8 cellular contexts compared by ENCODE assay signal in genomic region chr1:46401964-46402626, GRCh38. TPM values are rescaled to one million over a fixed set of nuclear protein-coding genes. Genes with fewer than 3 reads are reported as not detected.
A peak's percentile ranks its signal among the peaks of the same experiment; 100 is the strongest.
DNase-seq lines count a peak whose midpoint lies in the region; ATAC-seq, FAIRE-seq and TF ChIP-seq lines count a peak whose summit lies in the region.

No MANE protein-coding gene starts in this region.

- no peaks in the 10 kb centered on the region for H3K36me3 Mint-ChIP-seq in CD4-positive, alpha-beta T cell (ENCODE audit: low read depth)

- TF ChIP-seq POLR2A in gastrocnemius medialis (IDR thresholded peaks at IDR 0.05), result no peak

- POLR2A ChIA-PET in CD4-positive, alpha-beta T cell (lab: Charles Lee), result no interaction called here

- H3K9me3 ChIP-seq in WERI-Rb-1 (ENCODE audit: severe bottlenecking) (no peaks in the 10 kb centered on the region), left ventricle myocardium inferior (replicated peaks) (no peaks in the 10 kb centered on the region), gastrocnemius medialis (no peaks in the 10 kb centered on the region)
- H3K9me3 ChIP-seq in CD4-positive, alpha-beta T cell (ENCODE audit: control insufficient read depth, low read length), result no peaks in the 10 kb centered on the region

- H3K27ac Mint-ChIP-seq in CD4-positive, alpha-beta T cell, result no peak overlapping the region

- FAIRE-seq in D721Med (lab: Jason Lieb, UNC), result no peak

- no peaks in the 10 kb centered on the region for H3K27me3 ChIP-seq in WERI-Rb-1 (ENCODE audit: insufficient read depth, low read depth, severe bottlenecking)
- no peaks in the 10 kb centered on the region for H3K27me3 ChIP-seq in left ventricle myocardium inferior (ENCODE audit: low read depth)
- no peaks in the 10 kb centered on the region for H3K27me3 ChIP-seq in gastrocnemius medialis
- H3K27me3 ChIP-seq in CD4-positive, alpha-beta T cell (ENCODE audit: control insufficient read depth, insufficient read depth, low read length), result no peaks in the 10 kb centered on the region

- in situ Hi-C loops in gastrocnemius medialis (cut with MboI; ENCODE audit: low sequenced_read_pairs in 4 of 4), result loop anchor here in 1 of 4 donors (25.0 kb wide), 1 partner anchor 335 kb away; no protein-coding TSS in a partner anchor

- H3K27ac ChIP-seq in WERI-Rb-1, result no peak overlapping the region
- no peak overlapping the region for H3K27ac ChIP-seq in left ventricle myocardium inferior (replicated peaks)
- H3K27ac ChIP-seq in gastrocnemius medialis, result peak overlapping the region; percentile 47 to 80 (median 70)
- no peak overlapping the region for H3K27ac ChIP-seq in CD4-positive, alpha-beta T cell (ENCODE audit: low read depth, low read length)

- intact Hi-C loops in left ventricle myocardium inferior (cut with micrococcal nuclease), result no loop called here
- intact Hi-C loops in gastrocnemius medialis (cut with DNase I; ENCODE audit: low total_unique reads), result loop anchor here (1.0 kb wide), 1 partner anchor 8 kb away; the partner anchor contains the start of gene FAAH
- intact Hi-C loops in CD4-positive, alpha-beta T cell (cut with DNase I, micrococcal nuclease), result no loop called here

- H3K36me3 ChIP-seq in WERI-Rb-1, result no peaks in the 10 kb centered on the region; the same call in 1 of the 2 replicates
- no peaks in the 10 kb centered on the region for H3K36me3 ChIP-seq in left ventricle myocardium inferior
- peaks cover 0 to 8% of the 10 kb centered on the region in 2 donors for H3K36me3 ChIP-seq in gastrocnemius medialis

- ATAC-seq in gastrocnemius medialis, result peak; percentile 58 to 80
- ATAC-seq in GM21529 (IDR thresholded peaks at IDR 0.05; ENCODE audit: unreplicated experiment), result no peak
- ATAC-seq in CD4-positive, alpha-beta T cell (ENCODE audit: poor library complexity), result no peak

- H3K4me1 Mint-ChIP-seq in CD4-positive, alpha-beta T cell (ENCODE audit: low read depth), result peaks cover 13% of the 10 kb centered on the region

- H3K4me3 Mint-ChIP-seq in CD4-positive, alpha-beta T cell, result no peak overlapping the region

- TF ChIP-seq CTCF in WERI-Rb-1 (IDR thresholded peaks at IDR 0.05; ENCODE audit: low read depth, low read length) (no peak), left ventricle myocardium inferior (IDR thresholded peaks at IDR 0.05; ENCODE audit: borderline replicate concordance) (no peak), gastrocnemius medialis (IDR thresholded peaks at IDR 0.05 in 4 of 5, conservative IDR thresholded peaks at IDR 0.05 in 1 of 5) (no peak), D721Med (IDR thresholded peaks at IDR 0.05; ENCODE audit: insufficient read depth, missing control alignments) (no peak)
- no peak for TF ChIP-seq CTCF in CD4-positive, alpha-beta T cell (IDR thresholded peaks at IDR 0.05)

- CTCF ChIA-PET in CD4-positive, alpha-beta T cell (lab: Charles Lee), result no interaction called here

- H3K4me1 ChIP-seq in left ventricle myocardium inferior (peaks cover 24% of the 10 kb centered on the region), gastrocnemius medialis (peaks cover 34 to 49% of the 10 kb centered on the region in 2 donors)

- DNase-seq in AG08396 (ENCODE audit: low spot score) (peak; percentile 92), HuH-7.5 (ENCODE audit: low spot score) (peak; percentile 63), WERI-Rb-1 (peak; percentile 77), left ventricle myocardium inferior (peak; percentile 39), gastrocnemius medialis (peak; percentile 49 to 80), D721Med (ENCODE audit: insufficient read length, low spot score) (no peak)
- DNase-seq in CD4-positive, alpha-beta T cell, result no peak

- H3K9me3 Mint-ChIP-seq in CD4-positive, alpha-beta T cell, result no peaks in the 10 kb centered on the region

- H3K27me3 Mint-ChIP-seq in CD4-positive, alpha-beta T cell, result no peaks in the 10 kb centered on the region

- no peak overlapping the region for H3K4me3 ChIP-seq in WERI-Rb-1 (ENCODE audit: low read depth, low read length)
- H3K4me3 ChIP-seq in left ventricle myocardium inferior, result no peak overlapping the region
- H3K4me3 ChIP-seq in gastrocnemius medialis, result peak overlapping the region in 3 of 4 donors; percentile 17 to 34 (median 21)

RNA-seq across cellular contexts. Expression of gene FAAH, which starts 8.0 kb away (rescaled TPM):
- total RNA-seq in left ventricle myocardium inferior (2.8 TPM), gastrocnemius medialis (10 to 100 TPM in 1 of 4 donors, 1 to 10 TPM in 3; 5.2 to 15.6 (median 7.3) TPM)
- total RNA-seq in CD4-positive, alpha-beta T cell, result 10 to 100 TPM; 11.7 to 15.0 TPM

Comparison
In these comparisons a context has a peak if more than half of its experiments do, and no peak if none do; other contexts are left out.
1. DNase-seq: peak in AG08396 (single experiment), HuH-7.5 (single experiment), WERI-Rb-1 (single experiment), left ventricle myocardium inferior (single experiment) and gastrocnemius medialis (2 of 2); none in D721Med (single experiment) and CD4-positive, alpha-beta T cell (0 of 10).
2. H3K27ac ChIP-seq: peak in gastrocnemius medialis (4 of 4); none in WERI-Rb-1 (single experiment), left ventricle myocardium inferior (single experiment) and CD4-positive, alpha-beta T cell (single experiment).
3. H3K4me3 ChIP-seq: peak in gastrocnemius medialis (3 of 4); none in WERI-Rb-1 (single experiment) and left ventricle myocardium inferior (single experiment).
4. ATAC-seq: peak in gastrocnemius medialis (2 of 2); none in GM21529 (single experiment) and CD4-positive, alpha-beta T cell (single experiment).